In the genomic region with DNA sequence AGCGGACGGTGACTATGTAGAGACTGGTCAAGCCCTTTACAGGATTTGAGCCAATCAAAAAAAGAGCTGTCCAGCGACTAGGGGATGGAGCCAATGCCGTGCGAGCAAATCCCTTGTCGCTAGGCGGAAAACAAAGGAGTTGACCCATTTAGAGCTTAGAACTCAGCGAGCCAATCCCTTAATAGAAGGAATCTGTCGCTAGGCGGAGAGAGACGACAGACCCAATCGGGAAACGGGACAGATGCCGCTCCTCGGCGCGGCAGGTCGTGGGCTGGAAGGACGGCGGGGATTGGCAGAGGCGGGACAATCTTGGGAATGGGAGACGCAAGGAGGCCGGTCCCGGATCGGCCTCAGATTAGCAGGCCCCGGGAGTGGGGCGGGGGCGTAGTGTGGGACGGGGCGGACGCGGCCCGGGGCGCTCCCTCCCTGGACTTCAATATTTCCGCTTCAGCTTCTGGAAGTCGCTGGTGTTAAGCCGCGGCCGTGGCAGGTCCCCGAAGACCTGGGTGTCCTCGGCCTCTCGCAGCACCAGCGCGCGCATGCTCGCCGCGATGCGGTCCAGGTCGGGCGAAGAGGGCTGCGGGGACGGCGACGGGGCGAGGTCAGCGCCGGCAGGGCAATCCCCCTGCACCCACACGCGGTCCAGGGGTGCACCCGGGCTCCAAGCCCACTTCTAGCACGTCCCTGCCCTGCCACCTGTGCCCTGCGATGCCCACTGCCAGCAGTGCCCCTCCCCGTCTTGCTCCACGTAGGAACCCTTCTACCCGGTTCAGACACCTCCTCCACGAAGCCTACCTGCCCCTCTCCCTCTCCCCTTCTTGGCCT, we compare ENCODE assay signal across 8 cellular contexts. TPM values are rescaled to one million over a fixed set of nuclear protein-coding genes. Genes with fewer than 3 reads are reported as not detected.
DNase-seq lines count a peak whose midpoint lies in the region; ATAC-seq, FAIRE-seq and TF ChIP-seq lines count a peak whose summit lies in the region.

No MANE protein-coding gene starts in this region.

- H3K27ac ChIP-seq in cingulate gyrus (ENCODE audit: low read depth, low read length) = peak overlapping the region; percentile 99

- peak overlapping the region; percentile 57 for H3K4me3 ChIP-seq in BE2C (ENCODE audit: low read depth, low read length)

- no peak for TF ChIP-seq CTCF in BE2C (IDR thresholded peaks at IDR 0.05; ENCODE audit: low read depth, low read length)

- H3K27me3 ChIP-seq in BE2C = no peaks in the 10 kb centered on the region

- H3K4me1 ChIP-seq in BE2C = peaks cover 31% of the 10 kb centered on the region

- FAIRE-seq in GM19239 (lab: Jason Lieb, UNC) = peak; percentile 100

- peak; percentile 57 for ATAC-seq in HG03442 (IDR thresholded peaks at IDR 0.05; ENCODE audit: unreplicated experiment)

- DNase-seq in BE2C (peak; percentile 96), GM19239 (ENCODE audit: insufficient read length, low spot score) (peak; percentile 93), NCI-H524 (lab: John Stamatoyannopoulos, UW) (peak; percentile 99 to 100), kidney glomerular epithelial cell (lab: John Stamatoyannopoulos, UW) (peak; percentile 99)
- peak; percentile 83 to 86 for DNase-seq in activated CD4-positive, alpha-beta T cell treated with anti-CD3 and anti-CD28 coated beads for 4 hours
- peak; percentile 83 to 86 for DNase-seq in stimulated activated CD4-positive, alpha-beta T cell treated with anti-CD3 and anti-CD28 coated beads, Interleukin-15, amount 100 ng/mL, for 48 hours (ENCODE audit: low read depth in 2 of 2)

- H3K36me3 ChIP-seq in BE2C = peaks cover 12% of the 10 kb centered on the region

- no peaks in the 10 kb centered on the region for H3K9me3 ChIP-seq in BE2C

RNA-seq across cellular contexts. Expression of gene PNKP, which starts 2.3 kb away (rescaled TPM):
- polyA plus RNA-seq in BE2C (2012; ENCODE audit: insufficient read depth, insufficient read length, low read depth) = 137 TPM

RNA-seq across cellular contexts. Expression of gene AKT1S1, which starts 7.5 kb away (rescaled TPM):
- 52.2 TPM for polyA plus RNA-seq in BE2C (2012; ENCODE audit: insufficient read depth, insufficient read length, low read depth)

RNA-seq across cellular contexts. Expression of gene TBC1D17, which starts 7.8 kb away (rescaled TPM):
- 39.4 TPM for polyA plus RNA-seq in BE2C (2012; ENCODE audit: insufficient read depth, insufficient read length, low read depth)

RNA-seq across cellular contexts. Expression of gene PTOV1, which starts 18.7 kb away (rescaled TPM):
- polyA plus RNA-seq in BE2C (2012; ENCODE audit: insufficient read depth, insufficient read length, low read depth) = 252 TPM

RNA-seq across cellular contexts. Expression of gene IL4I1, which starts 27.0 kb away (rescaled TPM):
- 0.76 TPM for polyA plus RNA-seq in BE2C (2012; ENCODE audit: insufficient read depth, insufficient read length, low read depth)

Comparison
In these comparisons a context has a peak if more than half of its experiments do, and no peak if none do; other contexts are left out.
1. Peak in every context shown above with its lines: DNase-seq, ATAC-seq, H3K4me3 ChIP-seq and H3K27ac ChIP-seq.